Comparison of ENCODE assay signal across 1 cellular context in genomic region chr5:178577944-178578343, GRCh38.
TF ChIP-seq lines count a peak whose summit lies in the region.

No MANE protein-coding gene starts in this region.

TF ChIP-seq in IMR-90, 13 proteins besides CTCF, POLR2A, EP300 and RAD21 (continued from another document):
- TF ChIP-seq USF2 (IDR thresholded peaks at IDR 0.05; ENCODE audit: low read depth, low read length), result no peak
- no peak for TF ChIP-seq FOS (IDR thresholded peaks at IDR 0.05; ENCODE audit: low read depth, low read length)
- no peak for TF ChIP-seq CHD1 (IDR thresholded peaks at IDR 0.05; ENCODE audit: low read depth, low read length)
- no peak for TF ChIP-seq SMC3 (IDR thresholded peaks at IDR 0.05; ENCODE audit: low read depth, low read length)
- no peak for TF ChIP-seq NFE2L2 (IDR thresholded peaks at IDR 0.05; ENCODE audit: low read depth, low read length)
- TF ChIP-seq MAZ (IDR thresholded peaks at IDR 0.05; ENCODE audit: borderline replicate concordance, low read depth, low read length), result no peak
- TF ChIP-seq CEBPB (IDR thresholded peaks at IDR 0.05; ENCODE audit: low read depth, low read length), result no peak
- TF ChIP-seq ELK1 (IDR thresholded peaks at IDR 0.05; ENCODE audit: borderline replicate concordance, low read depth, low read length), result no peak
- TF ChIP-seq RFX5 (IDR thresholded peaks at IDR 0.05; ENCODE audit: low read depth, low read length), result no peak
- no peak for TF ChIP-seq BHLHE40 (IDR thresholded peaks at IDR 0.05; ENCODE audit: low read depth, low read length)
